In genomic region chr5:42994285-42995151, GRCh38 we compare ENCODE assay signal across 7 cellular contexts. TPM values are rescaled to one million over a fixed set of nuclear protein-coding genes. Genes with fewer than 3 reads are reported as not detected.
DNase-seq lines count a peak whose midpoint lies in the region; ATAC-seq and TF ChIP-seq lines count a peak whose summit lies in the region.

No MANE protein-coding gene starts in this region.

- peak overlapping the region; percentile 94 for H3K4me3 Mint-ChIP-seq in activated CD8-positive, alpha-beta memory T cell treated with anti-CD3 and anti-CD28 coated beads, Interleukin-2, amount 10 ng/mL, durations not matched to agents 7 days and 5 days

- peaks cover 71% of the 10 kb centered on the region for H3K27me3 ChIP-seq in muscle layer of duodenum (ENCODE audit: low read depth, low read length)

- H3K27ac Mint-ChIP-seq in activated CD8-positive, alpha-beta memory T cell treated with anti-CD3 and anti-CD28 coated beads, Interleukin-2, amount 10 ng/mL, durations not matched to agents 7 days and 5 days: peak overlapping the region; percentile 100

- peaks cover 3 to 8% of the 10 kb centered on the region in 2 donors for H3K9me3 ChIP-seq in muscle layer of duodenum (ENCODE audit: control insufficient read depth in 1 of 2, low read length in 2 of 2)

- peaks cover 16% of the 10 kb centered on the region for H3K36me3 Mint-ChIP-seq in activated CD8-positive, alpha-beta memory T cell treated with anti-CD3 and anti-CD28 coated beads, Interleukin-2, amount 10 ng/mL, durations not matched to agents 7 days and 5 days

- H3K9me3 Mint-ChIP-seq in activated CD8-positive, alpha-beta memory T cell treated with anti-CD3 and anti-CD28 coated beads, Interleukin-2, amount 10 ng/mL, durations not matched to agents 7 days and 5 days (ENCODE audit: low read depth): no peaks in the 10 kb centered on the region

- CTCF ChIA-PET in activated CD8-positive, alpha-beta memory T cell treated with anti-CD3 and anti-CD28 coated beads, Interleukin-2, amount 10 ng/mL, durations not matched to agents 7 days and 5 days (lab: Charles Lee): interaction anchor here (0.6 to 11.0 kb wide), 17 partner anchors 13 to 544 kb away, joined by 3 to 160 read pairs (median 4); partner anchors contain the start of genes ANXA2R, TMEM267 and ZNF131

- ATAC-seq in GM18505 (IDR thresholded peaks at IDR 0.05; ENCODE audit: unreplicated experiment) (peak; percentile 51), HG02885 (IDR thresholded peaks at IDR 0.05; ENCODE audit: poor library complexity, unreplicated experiment) (peak; percentile 56)
- peak; percentile 61 for ATAC-seq in activated CD8-positive, alpha-beta memory T cell treated with anti-CD3 and anti-CD28 coated beads, Interleukin-2, amount 10 ng/mL, durations not matched to agents 7 days and 5 days

- H3K4me3 ChIP-seq in epithelial cell of esophagus (ENCODE audit: low read length) (peak overlapping the region; percentile 52), muscle layer of duodenum (ENCODE audit: low read depth in 1 of 2, low read length in 2 of 2) (peak overlapping the region; percentile 58 to 74)

- H3K27ac ChIP-seq in muscle layer of duodenum (ENCODE audit: low read length): peak overlapping the region; percentile 89

- H3K27me3 Mint-ChIP-seq in activated CD8-positive, alpha-beta memory T cell treated with anti-CD3 and anti-CD28 coated beads, Interleukin-2, amount 10 ng/mL, durations not matched to agents 7 days and 5 days: no peaks in the 10 kb centered on the region

- TF ChIP-seq CTCF in epithelial cell of esophagus (IDR thresholded peaks at IDR 0.05; ENCODE audit: insufficient read depth, low read depth, low read length, missing control alignments): peak; percentile 78

- peaks cover 0 to 11% of the 10 kb centered on the region in 2 donors for H3K4me1 ChIP-seq in muscle layer of duodenum (ENCODE audit: control insufficient read depth in 1 of 2, insufficient read depth in 2 of 2, low read length in 2 of 2)

- TF ChIP-seq POLR2A in GM18505 (IDR thresholded peaks at IDR 0.05; ENCODE audit: borderline replicate concordance, extremely low read depth, insufficient read depth, insufficient read length): peak; percentile 58

- H3K4me1 Mint-ChIP-seq in activated CD8-positive, alpha-beta memory T cell treated with anti-CD3 and anti-CD28 coated beads, Interleukin-2, amount 10 ng/mL, durations not matched to agents 7 days and 5 days: peaks cover 16% of the 10 kb centered on the region

- peaks cover 0 to 4% of the 10 kb centered on the region in 2 donors for H3K36me3 ChIP-seq in muscle layer of duodenum (ENCODE audit: control insufficient read depth in 1 of 2, insufficient read depth in 2 of 2, low read length in 2 of 2)

- peak; percentile 92 for DNase-seq in NCI-H82 (lab: John Stamatoyannopoulos, UW)
- peak; percentile 94 for DNase-seq in activated CD8-positive, alpha-beta memory T cell treated with anti-CD3 and anti-CD28 coated beads, Interleukin-2, amount 10 ng/mL, durations not matched to agents 7 days and 5 days
- DNase-seq in epithelial cell of esophagus (ENCODE audit: low read depth): peak; percentile 83
- DNase-seq in stimulated activated CD8-positive, alpha-beta memory T cell treated with anti-CD3 and anti-CD28 coated beads, Interleukin-7, amount 100 ng/mL, for 1 hour (ENCODE audit: low read depth in 2 of 2): peak; percentile 69 to 80

RNA-seq across cellular contexts. Expression of gene ANXA2R, which starts 45.6 kb away (rescaled TPM):
- total RNA-seq in activated CD8-positive, alpha-beta memory T cell treated with anti-CD3 and anti-CD28 coated beads, Interleukin-2, amount 10 ng/mL, durations not matched to agents 7 days and 5 days: 10 to 100 TPM; 14.5 to 32.0 TPM

Comparison
In these comparisons a context has a peak if more than half of its experiments do, and no peak if none do; other contexts are left out.
1. Peak in every context shown above with its lines: DNase-seq, ATAC-seq, H3K4me3 ChIP-seq and H3K27ac ChIP-seq.